ENCODE assay signal across 10 cellular contexts in genomic region chr5:150175536-150175935, GRCh38. TPM values are rescaled to one million over a fixed set of nuclear protein-coding genes. Genes with fewer than 3 reads are reported as not detected.
DNase-seq lines count a peak whose midpoint lies in the region; ATAC-seq and TF ChIP-seq lines count a peak whose summit lies in the region.
"Had no signal": no experiment of that assay in that cellular context is flagged by ENCODE, and none has a peak within 500 bp of the region (broad histone marks: within the 10 kb centered on the region; RNA-seq: fewer than 3 reads in every experiment).

No MANE protein-coding gene starts in this region.

- H3K27me3 ChIP-seq in H7 (ENCODE audit: control insufficient read depth, insufficient read depth, low read length): peaks cover 14% of the 10 kb centered on the region
- H3K27me3 ChIP-seq: ovary had no signal

- ATAC-seq in HG03196 (IDR thresholded peaks at IDR 0.05; ENCODE audit: unreplicated experiment): no peak

- peaks cover 14% of the 10 kb centered on the region for H3K27me3 Mint-ChIP-seq in activated CD4-positive, alpha-beta T cell treated with anti-CD3 and anti-CD28 coated beads, Interleukin-2, amount 10 ng/mL, durations not matched to agents 7 days and 5 days

- CTCF ChIA-PET in activated CD4-positive, alpha-beta T cell treated with anti-CD3 and anti-CD28 coated beads, Interleukin-2, amount 10 ng/mL, durations not matched to agents 7 days and 5 days (lab: Charles Lee): interaction anchor here (0.9 to 1.9 kb wide), 8 partner anchors 12 to 425 kb away, joined by 3 to 7 read pairs (median 4); partner anchors contain the start of gene SLC6A7

- H3K36me3 ChIP-seq in H7 (replicated peaks; ENCODE audit: control insufficient read depth, insufficient read depth, low read length): no peaks in the 10 kb centered on the region
- H3K36me3 ChIP-seq: ovary had no signal

- in situ Hi-C loops in SK-MEL-5 (cut with HindIII; ENCODE audit: low pct_unique_long_range_greater_than_20kb, low sequenced_read_pairs): no loop called here

- H3K9me3 Mint-ChIP-seq in activated CD4-positive, alpha-beta T cell treated with anti-CD3 and anti-CD28 coated beads, Interleukin-2, amount 10 ng/mL, durations not matched to agents 7 days and 5 days: no peaks in the 10 kb centered on the region

- no peaks in the 10 kb centered on the region for H3K36me3 Mint-ChIP-seq in activated CD4-positive, alpha-beta T cell treated with anti-CD3 and anti-CD28 coated beads, Interleukin-2, amount 10 ng/mL, durations not matched to agents 7 days and 5 days (ENCODE audit: low read depth)

- POLR2A ChIA-PET in activated CD4-positive, alpha-beta T cell treated with anti-CD3 and anti-CD28 coated beads, Interleukin-2, amount 10 ng/mL, durations not matched to agents 7 days and 5 days (lab: Charles Lee): no interaction called here

- H3K27ac Mint-ChIP-seq in activated CD4-positive, alpha-beta T cell treated with anti-CD3 and anti-CD28 coated beads, Interleukin-2, amount 10 ng/mL, durations not matched to agents 7 days and 5 days: no peak overlapping the region

- no peak overlapping the region for H3K4me3 Mint-ChIP-seq in activated CD4-positive, alpha-beta T cell treated with anti-CD3 and anti-CD28 coated beads, Interleukin-2, amount 10 ng/mL, durations not matched to agents 7 days and 5 days

- H3K4me1 Mint-ChIP-seq in activated CD4-positive, alpha-beta T cell treated with anti-CD3 and anti-CD28 coated beads, Interleukin-2, amount 10 ng/mL, durations not matched to agents 7 days and 5 days: no peaks in the 10 kb centered on the region

- H3K4me3 ChIP-seq in AG09309 (ENCODE audit: control insufficient read depth, low read depth, low read length) (no peak overlapping the region), H7 (ENCODE audit: insufficient read depth, low read depth, low read length) (no peak overlapping the region)
- H3K4me3 ChIP-seq: ovary had no signal

- DNase-seq in AG09309 (ENCODE audit: low read depth) (no peak), H7 (peak; percentile 94), SK-MEL-5 (ENCODE audit: low read depth, low spot score) (peak; percentile 63), iPS-NIHi11 (ENCODE audit: low spot score) (peak; percentile 89), activated gamma-delta T cell treated with Interleukin-2 at 50 U/mL for 16 hours (no peak), COR-L47 (lab: John Stamatoyannopoulos, UW) (no peak)
- no peak for DNase-seq in activated CD4-positive, alpha-beta T cell treated with anti-CD3 and anti-CD28 coated beads, Interleukin-2, amount 10 ng/mL, durations not matched to agents 7 days and 5 days
- DNase-seq: ovary had no signal

- peak; percentile 65 for TF ChIP-seq CTCF in AG09309 (IDR thresholded peaks at IDR 0.05; ENCODE audit: control insufficient read depth, insufficient read depth, low read depth, low read length, missing control alignments)

RNA-seq across cellular contexts. Expression of gene CDX1, which starts 9.0 kb away (rescaled TPM):
- total RNA-seq in H7 (2014; rRNA removed; shearing (Covaris generic)): 0.62 TPM in 1 of 2 replicates, not detected in the other
- total RNA-seq in SK-MEL-5 (2014; rRNA removed; shearing (Covaris generic)): not detected in 2 replicates
- not detected in 2 replicates for polyA plus RNA-seq in SK-MEL-5 (2015; cell fraction: cytosol; rRNA removed)
- not detected in 2 replicates for polyA plus RNA-seq in SK-MEL-5 (2015; cell fraction: nucleus; rRNA removed)
- total RNA-seq in activated CD4-positive, alpha-beta T cell treated with anti-CD3 and anti-CD28 coated beads, Interleukin-2, amount 10 ng/mL, durations not matched to agents 7 days and 5 days: not detected

RNA-seq across cellular contexts. Expression of gene SLC6A7, which starts 14.3 kb away (rescaled TPM):
- not detected in 2 replicates for total RNA-seq in H7 (2014; rRNA removed; shearing (Covaris generic))
- total RNA-seq in SK-MEL-5 (2014; rRNA removed; shearing (Covaris generic)): not detected in 2 replicates
- not detected in 2 replicates for polyA plus RNA-seq in SK-MEL-5 (2015; cell fraction: cytosol; rRNA removed)
- polyA plus RNA-seq in SK-MEL-5 (2015; cell fraction: nucleus; rRNA removed): not detected in 2 replicates
- total RNA-seq in activated CD4-positive, alpha-beta T cell treated with anti-CD3 and anti-CD28 coated beads, Interleukin-2, amount 10 ng/mL, durations not matched to agents 7 days and 5 days: not detected
- total RNA-seq: ovary had no signal
- polyA plus RNA-seq: adipose tissue had no signal

RNA-seq across cellular contexts. Expression of gene PDGFRB, which starts 19.9 kb away (rescaled TPM):
- 0.48 and 3.2 TPM in 2 replicates for total RNA-seq in H7 (2014; rRNA removed; shearing (Covaris generic))
- 0.11 and 0.32 TPM in 2 replicates for total RNA-seq in SK-MEL-5 (2014; rRNA removed; shearing (Covaris generic))
- polyA plus RNA-seq in SK-MEL-5 (2015; cell fraction: cytosol; rRNA removed): 0.65 and 3.3 TPM in 2 replicates
- polyA plus RNA-seq in SK-MEL-5 (2015; cell fraction: nucleus; rRNA removed): 0.26 and 0.95 TPM in 2 replicates
- 1 to 10 TPM; 1.9 to 3.6 TPM for total RNA-seq in activated CD4-positive, alpha-beta T cell treated with anti-CD3 and anti-CD28 coated beads, Interleukin-2, amount 10 ng/mL, durations not matched to agents 7 days and 5 days

Comparison
In these comparisons a context has a peak if more than half of its experiments do, and no peak if none do; other contexts are left out.
1. DNase-seq: peak in H7 (single experiment), SK-MEL-5 (single experiment) and iPS-NIHi11 (single experiment); none in AG09309 (single experiment), activated CD4-positive, alpha-beta T cell treated with anti-CD3 and anti-CD28 coated beads, Interleukin-2, amount 10 ng/mL, durations not matched to agents 7 days and 5 days (single experiment), activated gamma-delta T cell treated with Interleukin-2 at 50 U/mL for 16 hours (single experiment) and COR-L47 (single experiment).